In the genomic region with DNA sequence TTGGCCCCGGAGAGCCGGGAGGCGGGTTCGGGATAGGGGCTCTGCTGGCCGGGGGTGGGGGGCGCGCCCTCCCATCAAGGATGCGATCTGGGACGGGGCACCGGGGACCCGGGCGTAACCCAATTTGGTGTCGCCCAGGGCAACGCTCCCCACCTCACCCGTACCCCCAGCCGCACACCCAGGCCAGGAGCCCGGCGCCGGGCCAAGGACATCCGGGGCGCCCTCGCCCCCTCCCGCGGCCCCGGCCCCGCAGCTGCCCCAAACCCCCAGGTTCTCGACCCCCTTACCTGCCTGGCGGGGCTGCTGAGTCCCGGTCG, we compare ENCODE assay signal across 1 cellular context.
TF ChIP-seq lines count a peak whose summit lies in the region.

No MANE protein-coding gene starts in this region.

TF ChIP-seq in SK-N-SH, 30 proteins besides CTCF, POLR2A, EP300 and RAD21:
- TF ChIP-seq, protein P1, sequence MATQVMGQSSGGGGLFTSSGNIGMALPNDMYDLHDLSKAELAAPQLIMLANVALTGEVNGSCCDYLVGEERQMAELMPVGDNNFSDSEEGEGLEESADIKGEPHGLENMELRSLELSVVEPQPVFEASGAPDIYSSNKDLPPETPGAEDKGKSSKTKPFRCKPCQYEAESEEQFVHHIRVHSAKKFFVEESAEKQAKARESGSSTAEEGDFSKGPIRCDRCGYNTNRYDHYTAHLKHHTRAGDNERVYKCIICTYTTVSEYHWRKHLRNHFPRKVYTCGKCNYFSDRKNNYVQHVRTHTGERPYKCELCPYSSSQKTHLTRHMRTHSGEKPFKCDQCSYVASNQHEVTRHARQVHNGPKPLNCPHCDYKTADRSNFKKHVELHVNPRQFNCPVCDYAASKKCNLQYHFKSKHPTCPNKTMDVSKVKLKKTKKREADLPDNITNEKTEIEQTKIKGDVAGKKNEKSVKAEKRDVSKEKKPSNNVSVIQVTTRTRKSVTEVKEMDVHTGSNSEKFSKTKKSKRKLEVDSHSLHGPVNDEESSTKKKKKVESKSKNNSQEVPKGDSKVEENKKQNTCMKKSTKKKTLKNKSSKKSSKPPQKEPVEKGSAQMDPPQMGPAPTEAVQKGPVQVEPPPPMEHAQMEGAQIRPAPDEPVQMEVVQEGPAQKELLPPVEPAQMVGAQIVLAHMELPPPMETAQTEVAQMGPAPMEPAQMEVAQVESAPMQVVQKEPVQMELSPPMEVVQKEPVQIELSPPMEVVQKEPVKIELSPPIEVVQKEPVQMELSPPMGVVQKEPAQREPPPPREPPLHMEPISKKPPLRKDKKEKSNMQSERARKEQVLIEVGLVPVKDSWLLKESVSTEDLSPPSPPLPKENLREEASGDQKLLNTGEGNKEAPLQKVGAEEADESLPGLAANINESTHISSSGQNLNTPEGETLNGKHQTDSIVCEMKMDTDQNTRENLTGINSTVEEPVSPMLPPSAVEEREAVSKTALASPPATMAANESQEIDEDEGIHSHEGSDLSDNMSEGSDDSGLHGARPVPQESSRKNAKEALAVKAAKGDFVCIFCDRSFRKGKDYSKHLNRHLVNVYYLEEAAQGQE (IDR thresholded peaks at IDR 0.05; ENCODE audit: low read depth, low read length), result no peak
- TF ChIP-seq, protein P2, sequence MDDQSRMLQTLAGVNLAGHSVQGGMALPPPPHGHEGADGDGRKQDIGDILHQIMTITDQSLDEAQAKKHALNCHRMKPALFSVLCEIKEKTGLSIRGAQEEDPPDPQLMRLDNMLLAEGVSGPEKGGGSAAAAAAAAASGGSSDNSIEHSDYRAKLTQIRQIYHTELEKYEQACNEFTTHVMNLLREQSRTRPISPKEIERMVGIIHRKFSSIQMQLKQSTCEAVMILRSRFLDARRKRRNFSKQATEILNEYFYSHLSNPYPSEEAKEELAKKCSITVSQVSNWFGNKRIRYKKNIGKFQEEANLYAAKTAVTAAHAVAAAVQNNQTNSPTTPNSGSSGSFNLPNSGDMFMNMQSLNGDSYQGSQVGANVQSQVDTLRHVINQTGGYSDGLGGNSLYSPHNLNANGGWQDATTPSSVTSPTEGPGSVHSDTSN (IDR thresholded peaks at IDR 0.05), result no peak
- TF ChIP-seq TAF1 (IDR thresholded peaks at IDR 0.05; ENCODE audit: borderline replicate concordance, low read depth, low read length) (no peak), ELF1 (IDR thresholded peaks at IDR 0.05) (no peak), RCOR1 (IDR thresholded peaks at IDR 0.05; ENCODE audit: low read length) (no peak), SIN3A (IDR thresholded peaks at IDR 0.05; ENCODE audit: borderline replicate concordance, low read depth, low read length) (no peak), JUND (IDR thresholded peaks at IDR 0.05) (no peak), MEF2A (IDR thresholded peaks at IDR 0.05; ENCODE audit: borderline replicate concordance, low read depth) (no peak), NRF1 (IDR thresholded peaks at IDR 0.05; ENCODE audit: low read depth, low read length) (no peak), YY1 (IDR thresholded peaks at IDR 0.05; ENCODE audit: low read depth) (no peak), NFIC (IDR thresholded peaks at IDR 0.05; ENCODE audit: borderline replicate concordance) (no peak), FOSL2 (IDR thresholded peaks at IDR 0.05; ENCODE audit: borderline replicate concordance, low read depth) (no peak)
- TF ChIP-seq, protein P3, sequence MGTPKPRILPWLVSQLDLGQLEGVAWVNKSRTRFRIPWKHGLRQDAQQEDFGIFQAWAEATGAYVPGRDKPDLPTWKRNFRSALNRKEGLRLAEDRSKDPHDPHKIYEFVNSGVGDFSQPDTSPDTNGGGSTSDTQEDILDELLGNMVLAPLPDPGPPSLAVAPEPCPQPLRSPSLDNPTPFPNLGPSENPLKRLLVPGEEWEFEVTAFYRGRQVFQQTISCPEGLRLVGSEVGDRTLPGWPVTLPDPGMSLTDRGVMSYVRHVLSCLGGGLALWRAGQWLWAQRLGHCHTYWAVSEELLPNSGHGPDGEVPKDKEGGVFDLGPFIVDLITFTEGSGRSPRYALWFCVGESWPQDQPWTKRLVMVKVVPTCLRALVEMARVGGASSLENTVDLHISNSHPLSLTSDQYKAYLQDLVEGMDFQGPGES (IDR thresholded peaks at IDR 0.05; ENCODE audit: low read depth, low read length), result no peak
- TF ChIP-seq, protein P4, sequence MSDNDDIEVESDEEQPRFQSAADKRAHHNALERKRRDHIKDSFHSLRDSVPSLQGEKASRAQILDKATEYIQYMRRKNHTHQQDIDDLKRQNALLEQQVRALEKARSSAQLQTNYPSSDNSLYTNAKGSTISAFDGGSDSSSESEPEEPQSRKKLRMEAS (IDR thresholded peaks at IDR 0.05; ENCODE audit: low read depth), result no peak
- TF ChIP-seq, protein P5, sequence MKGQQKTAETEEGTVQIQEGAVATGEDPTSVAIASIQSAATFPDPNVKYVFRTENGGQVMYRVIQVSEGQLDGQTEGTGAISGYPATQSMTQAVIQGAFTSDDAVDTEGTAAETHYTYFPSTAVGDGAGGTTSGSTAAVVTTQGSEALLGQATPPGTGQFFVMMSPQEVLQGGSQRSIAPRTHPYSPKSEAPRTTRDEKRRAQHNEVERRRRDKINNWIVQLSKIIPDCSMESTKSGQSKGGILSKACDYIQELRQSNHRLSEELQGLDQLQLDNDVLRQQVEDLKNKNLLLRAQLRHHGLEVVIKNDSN (IDR thresholded peaks at IDR 0.05; ENCODE audit: borderline replicate concordance, low read depth), result no peak
- TF ChIP-seq, protein P6, sequence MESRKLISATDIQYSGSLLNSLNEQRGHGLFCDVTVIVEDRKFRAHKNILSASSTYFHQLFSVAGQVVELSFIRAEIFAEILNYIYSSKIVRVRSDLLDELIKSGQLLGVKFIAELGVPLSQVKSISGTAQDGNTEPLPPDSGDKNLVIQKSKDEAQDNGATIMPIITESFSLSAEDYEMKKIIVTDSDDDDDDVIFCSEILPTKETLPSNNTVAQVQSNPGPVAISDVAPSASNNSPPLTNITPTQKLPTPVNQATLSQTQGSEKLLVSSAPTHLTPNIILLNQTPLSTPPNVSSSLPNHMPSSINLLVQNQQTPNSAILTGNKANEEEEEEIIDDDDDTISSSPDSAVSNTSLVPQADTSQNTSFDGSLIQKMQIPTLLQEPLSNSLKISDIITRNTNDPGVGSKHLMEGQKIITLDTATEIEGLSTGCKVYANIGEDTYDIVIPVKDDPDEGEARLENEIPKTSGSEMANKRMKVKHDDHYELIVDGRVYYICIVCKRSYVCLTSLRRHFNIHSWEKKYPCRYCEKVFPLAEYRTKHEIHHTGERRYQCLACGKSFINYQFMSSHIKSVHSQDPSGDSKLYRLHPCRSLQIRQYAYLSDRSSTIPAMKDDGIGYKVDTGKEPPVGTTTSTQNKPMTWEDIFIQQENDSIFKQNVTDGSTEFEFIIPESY (IDR thresholded peaks at IDR 0.05; ENCODE audit: borderline replicate concordance, low read depth), result no peak
